ENCODE assay signal across 1 cellular context in the genomic region with DNA sequence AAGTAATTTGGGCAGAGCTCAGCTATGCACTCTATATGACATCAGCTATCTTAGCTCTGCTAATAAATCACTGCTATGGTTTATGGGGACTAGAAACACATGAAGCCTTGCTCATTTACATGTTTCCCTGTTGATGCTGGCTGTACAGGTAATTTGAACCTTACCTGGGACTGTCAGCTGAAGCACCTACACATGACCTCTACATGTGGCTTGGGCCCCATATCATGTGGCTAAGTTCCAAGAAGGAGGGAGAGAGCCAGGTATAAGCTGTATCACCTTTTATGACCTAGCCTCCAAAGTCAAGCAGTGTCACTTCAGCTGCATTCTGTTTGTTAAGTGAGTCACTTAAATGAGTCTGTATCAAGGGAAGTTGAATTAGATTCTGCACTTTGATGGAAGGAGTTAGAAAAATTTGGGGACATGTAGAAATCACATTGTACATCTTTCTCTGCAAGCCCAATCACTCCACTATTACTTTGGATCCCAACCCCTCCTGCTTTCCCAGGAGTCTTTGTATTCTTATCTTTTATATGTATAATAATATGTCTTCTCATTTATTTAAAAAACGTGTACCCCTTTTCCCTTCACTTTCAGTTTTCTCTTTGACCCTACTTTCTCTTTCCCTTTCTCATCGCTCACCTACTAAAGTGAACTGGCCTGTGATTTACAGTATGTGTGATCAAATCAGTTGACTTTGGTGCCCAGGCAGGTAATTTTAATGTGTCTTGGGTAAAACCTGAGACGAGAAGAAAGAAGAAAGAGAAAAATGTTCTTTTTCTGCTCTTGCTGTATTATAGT.
TF ChIP-seq lines count a peak whose summit lies in the region.

No MANE protein-coding gene starts in this region.

TF ChIP-seq in HEK293, 187 proteins besides CTCF, POLR2A, EP300 and RAD21 (continued from another document):
- TF ChIP-seq, protein P1, sequence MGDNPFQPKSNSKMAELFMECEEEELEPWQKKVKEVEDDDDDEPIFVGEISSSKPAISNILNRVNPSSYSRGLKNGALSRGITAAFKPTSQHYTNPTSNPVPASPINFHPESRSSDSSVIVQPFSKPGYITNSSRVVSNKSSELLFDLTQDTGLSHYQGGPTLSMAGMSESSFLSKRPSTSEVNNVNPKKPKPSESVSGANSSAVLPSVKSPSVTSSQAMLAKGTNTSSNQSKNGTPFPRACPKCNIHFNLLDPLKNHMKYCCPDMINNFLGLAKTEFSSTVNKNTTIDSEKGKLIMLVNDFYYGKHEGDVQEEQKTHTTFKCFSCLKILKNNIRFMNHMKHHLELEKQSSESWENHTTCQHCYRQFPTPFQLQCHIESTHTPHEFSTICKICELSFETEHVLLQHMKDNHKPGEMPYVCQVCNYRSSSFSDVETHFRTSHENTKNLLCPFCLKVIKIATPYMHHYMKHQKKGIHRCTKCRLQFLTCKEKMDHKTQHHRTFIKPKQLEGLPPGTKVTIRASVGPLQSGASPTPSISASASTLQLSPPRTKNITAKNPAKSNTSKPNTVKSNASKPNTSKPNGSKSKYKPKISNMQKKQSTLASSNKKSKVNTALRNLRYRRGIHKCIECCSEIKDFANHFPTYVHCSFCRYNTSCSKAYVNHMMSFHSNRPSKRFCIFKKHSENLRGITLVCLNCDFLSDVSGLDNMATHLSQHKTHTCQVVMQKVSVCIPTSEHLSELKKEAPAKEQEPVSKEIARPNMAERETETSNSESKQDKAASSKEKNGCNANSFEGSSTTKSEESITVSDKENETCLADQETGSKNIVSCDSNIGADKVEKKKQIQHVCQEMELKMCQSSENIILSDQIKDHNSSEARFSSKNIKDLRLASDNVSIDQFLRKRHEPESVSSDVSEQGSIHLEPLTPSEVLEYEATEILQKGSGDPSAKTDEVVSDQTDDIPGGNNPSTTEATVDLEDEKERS (tag by site-specific recombination; IDR thresholded peaks at IDR 0.05) = no peak
- 0 out of 2 replicates have a peak, but pooled peaks have one; percentile 13 for TF ChIP-seq SCRT2 (tag by site-specific recombination; IDR thresholded peaks at IDR 0.05)
